Comparison of ENCODE assay signal across 8 cellular contexts in the genomic region with DNA sequence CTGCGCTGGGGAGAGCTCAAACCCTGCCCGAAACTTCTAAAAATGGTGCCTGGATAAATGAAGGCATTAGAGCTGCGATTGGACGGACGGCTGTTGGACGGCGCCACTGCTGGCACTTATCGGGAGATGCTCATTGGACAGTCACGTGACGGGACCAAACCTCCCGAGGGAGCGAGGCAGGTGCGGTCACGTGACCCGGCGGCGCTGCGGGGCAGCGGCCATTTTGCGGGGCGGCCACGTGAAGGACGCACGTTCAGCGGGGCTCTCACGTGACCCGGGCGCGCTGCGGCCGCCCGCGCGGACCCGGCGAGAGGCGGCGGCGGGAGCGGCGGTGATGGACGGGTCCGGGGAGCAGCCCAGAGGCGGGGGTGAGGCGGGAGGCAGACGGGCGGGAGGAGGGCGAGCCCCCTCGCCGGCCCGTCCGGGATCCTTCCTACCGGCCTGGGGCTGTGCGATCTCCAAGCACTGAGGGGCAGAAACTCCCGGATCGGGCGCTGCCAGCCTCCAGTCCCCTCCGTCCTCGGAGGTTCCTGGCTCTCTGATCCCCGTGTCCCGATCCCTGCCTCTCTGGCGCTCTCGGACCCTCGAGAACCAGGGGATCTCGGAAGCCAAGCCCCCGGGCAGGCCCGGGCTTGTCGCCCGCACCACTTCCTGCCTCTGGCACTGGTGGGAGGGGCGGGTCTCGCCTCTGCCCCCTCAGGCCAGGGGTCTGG. TPM values are rescaled to one million over a fixed set of nuclear protein-coding genes. Genes with fewer than 3 reads are reported as not detected.
DNase-seq lines count a peak whose midpoint lies in the region; ATAC-seq, FAIRE-seq and TF ChIP-seq lines count a peak whose summit lies in the region.

Gene BAX (plus strand): TSS at position 281 of the 713 bp plus-strand sequence. CDS start 54 bp downstream, at position 335.

- H3K9me3 Mint-ChIP-seq in activated CD8-positive, alpha-beta memory T cell treated with anti-CD3 and anti-CD28 coated beads, Interleukin-2, amount 10 ng/mL, durations not matched to agents 7 days and 5 days (ENCODE audit: low read depth), result no peaks in the 10 kb centered on the region

- H3K56ac ChIP-seq in H1 (replicated peaks; ENCODE audit: insufficient read length, low read depth, low read length) (peak within 1 kb of the TSS; percentile 98), mesendoderm (ENCODE audit: low read length) (peak within 1 kb of the TSS; percentile 94)

- H2BK120ac ChIP-seq in H1 (replicated peaks; ENCODE audit: low read depth, low read length) (peak within 1 kb of the TSS; percentile 99), mesendoderm (ENCODE audit: low read depth, low read length) (no peak within 1 kb of the TSS)

- peak within 1 kb of the TSS; percentile 84 for H4K8ac ChIP-seq in H1 (ENCODE audit: extremely low read depth, insufficient read depth, low read length)
- peak within 1 kb of the TSS; percentile 77 for H4K8ac ChIP-seq in mesendoderm (ENCODE audit: low read depth, low read length)

- peak within 1 kb of the TSS; percentile 99 for H3K18ac ChIP-seq in H1 (ENCODE audit: extremely low read depth, low read length)
- H3K18ac ChIP-seq in mesendoderm (ENCODE audit: low read length), result peak within 1 kb of the TSS; percentile 88

- H2AK5ac ChIP-seq in H1 (ENCODE audit: low read depth, low read length) (peak within 1 kb of the TSS; percentile 60; the same call in 1 of the 2 replicates), mesendoderm (ENCODE audit: low read length) (peak within 1 kb of the TSS; percentile 65)

- no peaks in the 10 kb centered on the region for H3K27me3 ChIP-seq in NT2/D1 (ENCODE audit: insufficient read depth, insufficient read length)
- no peaks in the 10 kb centered on the region; a peak in 1 of 7 replicates for H3K27me3 ChIP-seq in H1 (replicated peaks in 1 of 4; ENCODE audit: control insufficient read depth in 3 of 4, extremely low read depth in 1 of 4, insufficient read depth in 3 of 4, low read length in 3 of 4)
- no peaks in the 10 kb centered on the region for H3K27me3 ChIP-seq in mesendoderm (ENCODE audit: insufficient read depth, low read length, poor library complexity)

- CTCF ChIA-PET in activated CD8-positive, alpha-beta memory T cell treated with anti-CD3 and anti-CD28 coated beads, Interleukin-2, amount 10 ng/mL, durations not matched to agents 7 days and 5 days (lab: Charles Lee), result interaction anchor here (0.6 to 2.3 kb wide), 9 partner anchors 13 to 500 kb away, joined by 3 to 13 read pairs (median 4); partner anchors contain the start of genes GYS1, LIN7B and RUVBL2
- CTCF ChIA-PET in H1 (lab: Charles Lee; ENCODE audit: partially characterized antibody), result interaction anchor here (0.8 to 1.2 kb wide), 4 partner anchors 16 to 76 kb away, joined by 3 to 4 read pairs (median 4); no protein-coding TSS in a partner anchor

- H3K4me1 ChIP-seq in NT2/D1 (ENCODE audit: insufficient read depth, insufficient read length), result peaks cover 4% of the 10 kb centered on the region
- peaks cover 0 to 11% (median 6%) of the 10 kb centered on the region in 4 experiments; a peak in 5 of 7 replicates for H3K4me1 ChIP-seq in H1 (replicated peaks in 1 of 4; ENCODE audit: control insufficient read depth in 3 of 4, insufficient read depth in 4 of 4, low read length in 3 of 4)
- peaks cover 2% of the 10 kb centered on the region for H3K4me1 ChIP-seq in mesendoderm (ENCODE audit: control insufficient read depth, low read depth, low read length)

- WGBS in H1 (ENCODE audit: extremely low coverage in 1 of 2, insufficient coverage in 1 of 2, insufficient read length in 1 of 2, insufficient replicate concordance in 2 of 2, low coverage in 1 of 2, low lambda C conversion rate in 2 of 2, missing lambda C conversion rate in 1 of 2), 2 experiments, result 1% methylated on average over 30 of the region's 71 CpGs; no CpG with 5 or more reads in 1 of the 2 experiments
- no CpG with 5 or more reads among the region's 71 CpGs for WGBS in mesendoderm (ENCODE audit: extremely low coverage, insufficient coverage, low lambda C conversion rate)

- no peak; a peak in 1 of 4 replicates for TF ChIP-seq RAD21 in H1 (IDR thresholded peaks at IDR 0.05 in 1 of 2, conservative IDR thresholded peaks at IDR 0.05 in 1 of 2; ENCODE audit: low read depth in 2 of 2, low read length in 2 of 2)

- H3K27ac ChIP-seq in H1 (ENCODE audit: low read depth, low read length) (peak within 1 kb of the TSS; percentile 94), mesendoderm (ENCODE audit: low read depth, low read length) (peak within 1 kb of the TSS; percentile 95)

- peak; percentile 98 for DNase-seq in COR-L47 (lab: John Stamatoyannopoulos, UW)
- peak; percentile 98 for DNase-seq in HTR-8/SVneo (ENCODE audit: insufficient read length, low spot score)
- peak; percentile 91 for DNase-seq in NT2/D1 (ENCODE audit: low read depth, low spot score)
- DNase-seq in activated CD8-positive, alpha-beta memory T cell treated with anti-CD3 and anti-CD28 coated beads, Interleukin-2, amount 10 ng/mL, durations not matched to agents 7 days and 5 days, result peak; percentile 98
- peak; percentile 91 to 99 for DNase-seq in H1 (ENCODE audit: low read depth in 1 of 2, low spot score in 2 of 2)
- DNase-seq in mesendoderm, result peak; percentile 98
- peak; percentile 81 for DNase-seq in stimulated activated CD8-positive, alpha-beta memory T cell treated with anti-CD3 and anti-CD28 coated beads, Interleukin-12 subunit alpha, Interleukin-12 subunit beta, amount 100 ng/mL, for 4 hours (ENCODE audit: low read depth)

- H4K5ac ChIP-seq in H1 (ENCODE audit: insufficient read length, low read depth, low read length), result peak within 1 kb of the TSS; percentile 94
- peak within 1 kb of the TSS; percentile 71 for H4K5ac ChIP-seq in mesendoderm (ENCODE audit: low read length)

- H2BK5ac ChIP-seq in H1 (ENCODE audit: low read depth, low read length), result peak within 1 kb of the TSS; percentile 99
- H2BK5ac ChIP-seq in mesendoderm (ENCODE audit: low read length), result peak within 1 kb of the TSS; percentile 75

- peaks cover 2% of the 10 kb centered on the region in 2 experiments for H4K20me1 ChIP-seq in H1 (replicated peaks in 1 of 2; ENCODE audit: control insufficient read depth in 1 of 2, insufficient read depth in 2 of 2, low read length in 2 of 2)

- FAIRE-seq in HTR-8/SVneo (lab: Jason Lieb, UNC) (peak; percentile 99), H1 (lab: Jason Lieb, UNC) (no peak)

- H2BK15ac ChIP-seq in H1 (ENCODE audit: low read length), result no peak within 1 kb of the TSS
- H2BK15ac ChIP-seq in mesendoderm (replicated peaks; ENCODE audit: low read depth), result no peak within 1 kb of the TSS

- peaks cover 45% of the 10 kb centered on the region for H3K4me1 Mint-ChIP-seq in activated CD8-positive, alpha-beta memory T cell treated with anti-CD3 and anti-CD28 coated beads, Interleukin-2, amount 10 ng/mL, durations not matched to agents 7 days and 5 days

- H3K27me3 Mint-ChIP-seq in activated CD8-positive, alpha-beta memory T cell treated with anti-CD3 and anti-CD28 coated beads, Interleukin-2, amount 10 ng/mL, durations not matched to agents 7 days and 5 days, result no peaks in the 10 kb centered on the region

- H3K4me2 ChIP-seq in H1 (ENCODE audit: insufficient read depth in 1 of 2, low read depth in 2 of 2, low read length in 2 of 2) (peak within 1 kb of the TSS; percentile 81 to 92), mesendoderm (ENCODE audit: low read length) (peak within 1 kb of the TSS; percentile 87)

- peak within 1 kb of the TSS; percentile 80 for H3K4me3 Mint-ChIP-seq in activated CD8-positive, alpha-beta memory T cell treated with anti-CD3 and anti-CD28 coated beads, Interleukin-2, amount 10 ng/mL, durations not matched to agents 7 days and 5 days

- peak; percentile 86 for ATAC-seq in GM21360 (IDR thresholded peaks at IDR 0.05; ENCODE audit: unreplicated experiment)
- ATAC-seq in activated CD8-positive, alpha-beta memory T cell treated with anti-CD3 and anti-CD28 coated beads, Interleukin-2, amount 10 ng/mL, durations not matched to agents 7 days and 5 days, result peak; percentile 87

- H3K4me3 ChIP-seq in NT2/D1 (ENCODE audit: insufficient read length, low read depth) (peak within 1 kb of the TSS; percentile 86), H1 (ENCODE audit: extremely low read depth in 1 of 4, insufficient read depth in 2 of 4, low read depth in 3 of 4, low read length in 4 of 4) (peak within 1 kb of the TSS; percentile 75 to 93 (median 86)), mesendoderm (ENCODE audit: low read length) (peak within 1 kb of the TSS; percentile 79)

- H3K4ac ChIP-seq in H1 (replicated peaks; ENCODE audit: insufficient read length, low read depth, low read length), result peak within 1 kb of the TSS; percentile 99
- H3K4ac ChIP-seq in mesendoderm (ENCODE audit: low read depth, low read length), result peak within 1 kb of the TSS; percentile 63

- H2BK20ac ChIP-seq in H1 (ENCODE audit: low read length), result no peak within 1 kb of the TSS

- peak within 1 kb of the TSS; percentile 32 for H4K91ac ChIP-seq in H1 (replicated peaks; ENCODE audit: insufficient read length, low read length)

- H3K36me3 ChIP-seq in NT2/D1 (ENCODE audit: insufficient read depth, insufficient read length, low read length) (peaks cover 25% of the 10 kb centered on the region), H1 (ENCODE audit: control insufficient read depth in 2 of 4, insufficient read depth in 4 of 4, low read length in 3 of 4) (peaks cover 4 to 15% (median 9%) of the 10 kb centered on the region in 4 experiments; a peak in 6 of 8 replicates), mesendoderm (ENCODE audit: control insufficient read depth, insufficient read depth, low read length) (peaks cover 8% of the 10 kb centered on the region)

- H3K9ac ChIP-seq in NT2/D1 (ENCODE audit: insufficient read length, low read depth), result peak within 1 kb of the TSS; percentile 99
- peak within 1 kb of the TSS; percentile 89 to 95 (median 92) for H3K9ac ChIP-seq in H1 (replicated peaks in 1 of 4; ENCODE audit: extremely low read depth in 1 of 4, low read depth in 3 of 4, low read length in 3 of 4)
- peak within 1 kb of the TSS; percentile 97 for H3K9ac ChIP-seq in mesendoderm (ENCODE audit: low read length)

- H3K9me3 ChIP-seq in NT2/D1 (ENCODE audit: insufficient read depth, low read length), result no peaks in the 10 kb centered on the region
- H3K9me3 ChIP-seq in H1 (ENCODE audit: insufficient read depth in 2 of 2, low read depth in 1 of 2, low read length in 1 of 2), result no peaks in the 10 kb centered on the region

- peak within 1 kb of the TSS; percentile 84 for H3K27ac Mint-ChIP-seq in activated CD8-positive, alpha-beta memory T cell treated with anti-CD3 and anti-CD28 coated beads, Interleukin-2, amount 10 ng/mL, durations not matched to agents 7 days and 5 days

- H2BK12ac ChIP-seq in H1 (ENCODE audit: low read depth, low read length), result 0 out of 2 replicates have a peak within 1 kb of the TSS, but pooled peaks have one; percentile 6

- no peaks in the 10 kb centered on the region; the same call in 1 of the 2 replicates for H3K79me1 ChIP-seq in H1 (ENCODE audit: low read depth, low read length)
- H3K79me1 ChIP-seq in mesendoderm (ENCODE audit: low read length), result peaks cover 14% of the 10 kb centered on the region

- no peaks in the 10 kb centered on the region; the same call in 1 of the 2 replicates for H3K23me2 ChIP-seq in H1 (ENCODE audit: low read depth, low read length)

- TF ChIP-seq EP300 in H1 (IDR thresholded peaks at IDR 0.05; ENCODE audit: borderline replicate concordance in 1 of 2, low read depth in 2 of 2, low read length in 2 of 2), result peak in 1 of 2 experiments; percentile 64; a peak in 1 of 3 replicates

- POLR2A ChIA-PET in H1 (lab: Charles Lee; ENCODE audit: partially characterized antibody), result interaction anchor here (0.6 to 3.8 kb wide), 7 partner anchors 9 to 167 kb away, joined by 3 to 27 read pairs (median 4); partner anchors contain the start of gene FTL

- H3K14ac ChIP-seq in H1 (ENCODE audit: insufficient read length), result no peak within 1 kb of the TSS

- TF ChIP-seq CTCF in H1 (IDR thresholded peaks at IDR 0.05; ENCODE audit: control extremely low read depth in 1 of 3, insufficient read depth in 1 of 3, low read depth in 1 of 3, low read length in 3 of 3), result peak; percentile 6 to 15 (median 8); a peak in 2 of 4 replicates

- H3K79me2 ChIP-seq in H1 (ENCODE audit: control insufficient read depth in 1 of 2, insufficient read depth in 2 of 2, low read length in 2 of 2) (peaks cover 0 to 19% of the 10 kb centered on the region in 2 experiments; a peak in 2 of 4 replicates), mesendoderm (ENCODE audit: control insufficient read depth, insufficient read depth, low read length) (peaks cover 10% of the 10 kb centered on the region)

- peak in 1 of 2 experiments; percentile 85; a peak in 2 of 3 replicates for TF ChIP-seq POLR2A in H1 (IDR thresholded peaks at IDR 0.05; ENCODE audit: control extremely low read depth in 1 of 2, low read depth in 2 of 2, low read length in 2 of 2)

- peak within 1 kb of the TSS; percentile 96 for H2AFZ ChIP-seq in H1 (ENCODE audit: low read length)

- H3K23ac ChIP-seq in H1 (ENCODE audit: insufficient read length) (no peak within 1 kb of the TSS), mesendoderm (ENCODE audit: low read length) (peak within 1 kb of the TSS; percentile 94)

- H3K36me3 Mint-ChIP-seq in activated CD8-positive, alpha-beta memory T cell treated with anti-CD3 and anti-CD28 coated beads, Interleukin-2, amount 10 ng/mL, durations not matched to agents 7 days and 5 days, result peaks cover 37% of the 10 kb centered on the region

RNA-seq across cellular contexts. Expression of gene BAX, which starts in this region (rescaled TPM):
- total RNA-seq in activated CD8-positive, alpha-beta memory T cell treated with anti-CD3 and anti-CD28 coated beads, Interleukin-2, amount 10 ng/mL, durations not matched to agents 7 days and 5 days, result 100 to 1,000 TPM; 359 to 377 TPM
- 257 and 295 TPM in 2 replicates for total RNA-seq in H1 (2021; fragmentation: NEBNext Ultra II Directional; extraction: Animal tissue kit (Norgen Biotek cat#: 25700))
- 346 and 750 TPM in 2 replicates for polyA plus RNA-seq in H1 (2011; rRNA removed)
- polyA plus RNA-seq in H1 (2011; cell fraction: cytosol; rRNA removed), result 281 TPM
- 369 TPM for polyA plus RNA-seq in H1 (2011; cell fraction: nucleus; rRNA removed)
- polyA plus RNA-seq in H1 (2012, experiment 1 of 2), result 346 to 545 TPM (median 505 TPM) in 4 replicates
- polyA plus RNA-seq in H1 (2012, experiment 2 of 2), result 448 TPM
- polyA plus RNA-seq in H1 (2013, experiment 1 of 2), result 121 TPM
- 128 TPM for polyA plus RNA-seq in H1 (2013, experiment 2 of 2)
- polyA minus RNA-seq in H1 (2011; rRNA and poly(A)+ RNA removed), result 70.9 and 97.6 TPM in 2 replicates
- 127 TPM for polyA minus RNA-seq in H1 (2011; cell fraction: cytosol; rRNA and poly(A)+ RNA removed)
- 125 TPM for polyA minus RNA-seq in H1 (2011; cell fraction: nucleus; rRNA and poly(A)+ RNA removed)
- 77.7 TPM for polyA plus RNA-seq in mesendoderm (2013, experiment 1 of 2)
- polyA plus RNA-seq in mesendoderm (2013, experiment 2 of 2), result 82.3 TPM

Comparison
In these comparisons a context has a peak if more than half of its experiments do, and no peak if none do; other contexts are left out.
1. Peak in every context shown above with its lines: DNase-seq, ATAC-seq, H3K4me3 ChIP-seq and H3K27ac ChIP-seq.